11 cellular contexts compared by ENCODE assay signal in the genomic region with DNA sequence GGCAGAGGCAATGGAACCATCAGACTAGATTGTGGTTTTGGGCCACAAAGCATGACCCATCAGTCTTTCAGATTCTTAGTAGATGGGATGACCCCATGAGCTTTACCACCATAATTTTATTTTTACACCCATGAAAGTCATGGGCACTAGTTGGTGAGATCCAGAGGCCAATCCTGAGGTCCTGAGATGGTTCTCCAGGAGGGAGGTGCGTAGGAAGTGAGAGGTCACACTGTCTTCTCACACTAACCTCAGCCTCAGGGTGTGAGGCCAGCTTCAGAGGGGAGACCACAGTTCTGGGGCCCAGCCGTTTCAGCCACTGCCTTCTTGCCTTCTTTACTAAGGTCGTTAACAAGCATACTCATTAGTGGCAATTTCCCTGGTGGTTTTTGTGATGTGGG.
DNase-seq lines count a peak whose midpoint lies in the region; ATAC-seq lines count a peak whose summit lies in the region.
"Had no signal": no experiment of that assay in that cellular context is flagged by ENCODE, and none has a peak within 500 bp of the region (broad histone marks: within the 10 kb centered on the region; RNA-seq: fewer than 3 reads in every experiment).

No MANE protein-coding gene starts in this region.

- peaks cover 60% of the 10 kb centered on the region for H3K4me1 Mint-ChIP-seq in activated naive CD4-positive, alpha-beta T cell treated with anti-CD3 and anti-CD28 coated beads, Interleukin-2, amount 50 U/mL, for 24 hours
- H3K4me1 Mint-ChIP-seq in T-helper 1 cell treated with Interleukin-12 subunit alpha and Interleukin-12 subunit beta and Interleukin-4 antibody, amounts not matched to agents 30 μg/mL and 1 μg/mL, for 36 hours (ENCODE audit: low read depth): peaks cover 46% of the 10 kb centered on the region
- H3K4me1 Mint-ChIP-seq in stimulated activated naive CD8-positive, alpha-beta T cell treated with anti-CD3 and anti-CD28 coated beads, Interleukin-15, amount 100 ng/mL, for 72 hours: peaks cover 65% of the 10 kb centered on the region

- H3K27ac ChIP-seq in right cardiac atrium (ENCODE audit: low read length): no peak overlapping the region

- DNase-seq in activated naive CD4-positive, alpha-beta T cell treated with anti-CD3 and anti-CD28 coated beads, Interleukin-2, amount 50 U/mL, for 16 hours: no peak
- DNase-seq in stimulated activated naive CD8-positive, alpha-beta T cell treated with anti-CD3 and anti-CD28 coated beads, Interleukin-15, amount 100 ng/mL, for 72 hours: peak; percentile 30 to 72
- DNase-seq in amygdala (lab: John Stamatoyannopoulos, UW): no peak
- DNase-seq in right cardiac atrium: no peak
- DNase-seq in DMS79 treated with DMSO at 0.1 percent for 48 hours (lab: John Stamatoyannopoulos, UW): no peak
- DNase-seq: MG63; naive thymus-derived CD8-positive, alpha-beta T cell; T-helper 9 cell had no signal

- intact Hi-C loops in right cardiac atrium (cut with DNase I): no loop called here

- H3K36me3 Mint-ChIP-seq in activated naive CD4-positive, alpha-beta T cell treated with anti-CD3 and anti-CD28 coated beads, Interleukin-2, amount 50 U/mL, for 24 hours: no peaks in the 10 kb centered on the region
- H3K36me3 Mint-ChIP-seq in T-helper 1 cell treated with Interleukin-12 subunit alpha and Interleukin-12 subunit beta and Interleukin-4 antibody, amounts not matched to agents 30 μg/mL and 1 μg/mL, for 36 hours (ENCODE audit: low read depth): no peaks in the 10 kb centered on the region
- H3K36me3 Mint-ChIP-seq: naive thymus-derived CD8-positive, alpha-beta T cell had no signal

- 86% methylated on average over 3 of the region's 3 CpGs for WGBS in right cardiac atrium

- H3K4me3 ChIP-seq in right cardiac atrium (ENCODE audit: low read length): no peak overlapping the region
- H3K4me3 ChIP-seq: MG63 had no signal

- peak overlapping the region; percentile 91 for H3K27ac Mint-ChIP-seq in activated naive CD4-positive, alpha-beta T cell treated with anti-CD3 and anti-CD28 coated beads, Interleukin-2, amount 50 U/mL, for 24 hours
- H3K27ac Mint-ChIP-seq in T-helper 1 cell treated with Interleukin-12 subunit alpha and Interleukin-12 subunit beta and Interleukin-4 antibody, amounts not matched to agents 30 μg/mL and 1 μg/mL, for 36 hours: peak overlapping the region; percentile 79
- H3K27ac Mint-ChIP-seq in stimulated activated naive CD8-positive, alpha-beta T cell treated with anti-CD3 and anti-CD28 coated beads, Interleukin-15, amount 100 ng/mL, for 72 hours: peak overlapping the region; percentile 96 to 98

- H3K27me3 Mint-ChIP-seq in activated naive CD4-positive, alpha-beta T cell treated with anti-CD3 and anti-CD28 coated beads, Interleukin-2, amount 50 U/mL, for 24 hours: no peaks in the 10 kb centered on the region
- H3K27me3 Mint-ChIP-seq in T-helper 1 cell treated with Interleukin-12 subunit alpha and Interleukin-12 subunit beta and Interleukin-4 antibody, amounts not matched to agents 30 μg/mL and 1 μg/mL, for 36 hours (ENCODE audit: low read depth): no peaks in the 10 kb centered on the region
- no peaks in the 10 kb centered on the region for H3K27me3 Mint-ChIP-seq in stimulated activated naive CD8-positive, alpha-beta T cell treated with anti-CD3 and anti-CD28 coated beads, Interleukin-15, amount 100 ng/mL, for 72 hours
- H3K27me3 Mint-ChIP-seq: naive thymus-derived CD8-positive, alpha-beta T cell had no signal

- ATAC-seq in HG02840 (IDR thresholded peaks at IDR 0.05; ENCODE audit: low FRiP score, unreplicated experiment): peak; percentile 14
- ATAC-seq in stimulated activated naive CD8-positive, alpha-beta T cell treated with anti-CD3 and anti-CD28 coated beads, Interleukin-15, amount 100 ng/mL, for 72 hours: peak; percentile 56
- ATAC-seq in right cardiac atrium: no peak

- peak overlapping the region; percentile 40 for H3K4me3 Mint-ChIP-seq in activated naive CD4-positive, alpha-beta T cell treated with anti-CD3 and anti-CD28 coated beads, Interleukin-2, amount 50 U/mL, for 24 hours
- no peak overlapping the region for H3K4me3 Mint-ChIP-seq in T-helper 1 cell treated with Interleukin-12 subunit alpha and Interleukin-12 subunit beta and Interleukin-4 antibody, amounts not matched to agents 30 μg/mL and 1 μg/mL, for 36 hours
- peak overlapping the region in 1 of 2 donors; percentile 20 for H3K4me3 Mint-ChIP-seq in stimulated activated naive CD8-positive, alpha-beta T cell treated with anti-CD3 and anti-CD28 coated beads, Interleukin-15, amount 100 ng/mL, for 72 hours

- H3K4me1 ChIP-seq in right cardiac atrium (ENCODE audit: control insufficient read depth, insufficient read depth, low read length): no peaks in the 10 kb centered on the region

- no peaks in the 10 kb centered on the region for H3K27me3 ChIP-seq in right cardiac atrium (ENCODE audit: control insufficient read depth, insufficient read depth)
- H3K27me3 ChIP-seq: MG63 had no signal

- peaks cover 11% of the 10 kb centered on the region for H3K9me3 Mint-ChIP-seq in activated naive CD4-positive, alpha-beta T cell treated with anti-CD3 and anti-CD28 coated beads, Interleukin-2, amount 50 U/mL, for 24 hours
- peaks cover 9% of the 10 kb centered on the region for H3K9me3 Mint-ChIP-seq in T-helper 1 cell treated with Interleukin-12 subunit alpha and Interleukin-12 subunit beta and Interleukin-4 antibody, amounts not matched to agents 30 μg/mL and 1 μg/mL, for 36 hours
- H3K9me3 Mint-ChIP-seq in stimulated activated naive CD8-positive, alpha-beta T cell treated with anti-CD3 and anti-CD28 coated beads, Interleukin-15, amount 100 ng/mL, for 72 hours: peaks cover 7 to 9% of the 10 kb centered on the region in 2 donors

- no peaks in the 10 kb centered on the region for H3K9me3 ChIP-seq in right cardiac atrium (ENCODE audit: control insufficient read depth, low read length)
- H3K9me3 ChIP-seq: MG63 had no signal

Comparison
In these comparisons a context has a peak if more than half of its experiments do, and no peak if none do; other contexts are left out.
1. DNase-seq: peak in stimulated activated naive CD8-positive, alpha-beta T cell treated with anti-CD3 and anti-CD28 coated beads, Interleukin-15, amount 100 ng/mL, for 72 hours (2 of 2); none in activated naive CD4-positive, alpha-beta T cell treated with anti-CD3 and anti-CD28 coated beads, Interleukin-2, amount 50 U/mL, for 16 hours (single experiment), amygdala (0 of 56), right cardiac atrium (0 of 3) and DMS79 treated with DMSO at 0.1 percent for 48 hours (single experiment).
2. ATAC-seq: peak in HG02840 (single experiment) and stimulated activated naive CD8-positive, alpha-beta T cell treated with anti-CD3 and anti-CD28 coated beads, Interleukin-15, amount 100 ng/mL, for 72 hours (single experiment); none in right cardiac atrium (0 of 2).
3. Peak in every context shown above with its lines, with median percentiles within 50 percentile points of each other: H3K27ac Mint-ChIP-seq.